In the genomic region with DNA sequence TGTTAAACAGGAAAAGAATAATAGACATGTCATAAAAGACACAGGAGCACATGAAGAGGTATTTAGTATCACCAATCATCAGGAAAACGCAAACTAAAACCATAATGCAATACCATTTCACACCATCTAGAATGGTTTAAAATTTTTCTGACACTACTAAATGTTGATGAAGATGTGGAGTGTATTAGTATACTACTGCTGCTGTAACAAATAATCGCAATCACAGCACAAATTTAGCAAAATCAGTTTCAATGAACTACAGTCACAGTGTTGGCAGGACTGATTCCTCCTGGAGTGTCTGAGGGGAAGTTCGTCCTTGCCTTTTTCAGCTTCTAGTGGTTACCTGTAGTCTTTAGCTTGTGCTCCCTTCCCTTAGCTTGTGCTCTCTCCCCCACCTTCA, we compare ENCODE assay signal across 2 cellular contexts.
TF ChIP-seq lines count a peak whose summit lies in the region.

No MANE protein-coding gene starts in this region.

TF ChIP-seq in HepG2, 621 proteins besides CTCF, POLR2A, EP300 and RAD21:
- TF ChIP-seq, protein P1, sequence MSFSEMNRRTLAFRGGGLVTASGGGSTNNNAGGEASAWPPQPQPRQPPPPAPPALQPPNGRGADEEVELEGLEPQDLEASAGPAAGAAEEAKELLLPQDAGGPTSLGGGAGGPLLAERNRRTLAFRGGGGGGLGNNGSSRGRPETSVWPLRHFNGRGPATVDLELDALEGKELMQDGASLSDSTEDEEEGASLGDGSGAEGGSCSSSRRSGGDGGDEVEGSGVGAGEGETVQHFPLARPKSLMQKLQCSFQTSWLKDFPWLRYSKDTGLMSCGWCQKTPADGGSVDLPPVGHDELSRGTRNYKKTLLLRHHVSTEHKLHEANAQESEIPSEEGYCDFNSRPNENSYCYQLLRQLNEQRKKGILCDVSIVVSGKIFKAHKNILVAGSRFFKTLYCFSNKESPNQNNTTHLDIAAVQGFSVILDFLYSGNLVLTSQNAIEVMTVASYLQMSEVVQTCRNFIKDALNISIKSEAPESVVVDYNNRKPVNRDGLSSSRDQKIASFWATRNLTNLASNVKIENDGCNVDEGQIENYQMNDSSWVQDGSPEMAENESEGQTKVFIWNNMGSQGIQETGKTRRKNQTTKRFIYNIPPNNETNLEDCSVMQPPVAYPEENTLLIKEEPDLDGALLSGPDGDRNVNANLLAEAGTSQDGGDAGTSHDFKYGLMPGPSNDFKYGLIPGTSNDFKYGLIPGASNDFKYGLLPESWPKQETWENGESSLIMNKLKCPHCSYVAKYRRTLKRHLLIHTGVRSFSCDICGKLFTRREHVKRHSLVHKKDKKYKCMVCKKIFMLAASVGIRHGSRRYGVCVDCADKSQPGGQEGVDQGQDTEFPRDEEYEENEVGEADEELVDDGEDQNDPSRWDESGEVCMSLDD (CRISPR knock-in tag; IDR thresholded peaks at IDR 0.05; ENCODE audit: borderline replicate concordance) = no peak
- no peak for TF ChIP-seq POLR2G (IDR thresholded peaks at IDR 0.05; ENCODE audit: low read depth, low read length)
- TF ChIP-seq GATAD1 (CRISPR knock-in tag; IDR thresholded peaks at IDR 0.05) = no peak
- peak; percentile 58; the same call in 1 of the 2 replicates for TF ChIP-seq ZNF7 (CRISPR knock-in tag; IDR thresholded peaks at IDR 0.05)
- peak; percentile 41 for TF ChIP-seq MAFF (IDR thresholded peaks at IDR 0.05; ENCODE audit: low read depth, low read length)
- TF ChIP-seq ZNF12 (CRISPR knock-in tag; IDR thresholded peaks at IDR 0.05) = peak; percentile 100
- no peak for TF ChIP-seq FOXA3 (CRISPR knock-in tag; IDR thresholded peaks at IDR 0.05)
- TF ChIP-seq MAFK (conservative IDR thresholded peaks at IDR 0.05 in 1 of 2, IDR thresholded peaks at IDR 0.05 in 1 of 2; ENCODE audit: low read length in 2 of 2) = peak; percentile 36 to 41; a peak in 3 of 4 replicates
TF ChIP-seq in HepG2: peak in this region for 4.

TF ChIP-seq in HEK293, 187 proteins besides CTCF, POLR2A, EP300 and RAD21:
- TF ChIP-seq, protein P2, sequence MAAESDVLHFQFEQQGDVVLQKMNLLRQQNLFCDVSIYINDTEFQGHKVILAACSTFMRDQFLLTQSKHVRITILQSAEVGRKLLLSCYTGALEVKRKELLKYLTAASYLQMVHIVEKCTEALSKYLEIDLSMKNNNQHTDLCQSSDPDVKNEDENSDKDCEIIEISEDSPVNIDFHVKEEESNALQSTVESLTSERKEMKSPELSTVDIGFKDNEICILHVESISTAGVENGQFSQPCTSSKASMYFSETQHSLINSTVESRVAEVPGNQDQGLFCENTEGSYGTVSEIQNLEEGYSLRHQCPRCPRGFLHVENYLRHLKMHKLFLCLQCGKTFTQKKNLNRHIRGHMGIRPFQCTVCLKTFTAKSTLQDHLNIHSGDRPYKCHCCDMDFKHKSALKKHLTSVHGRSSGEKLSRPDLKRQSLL (tag by site-specific recombination; IDR thresholded peaks at IDR 0.05) = no peak
- TF ChIP-seq ZNF501 (tag by site-specific recombination; IDR thresholded peaks at IDR 0.05) (no peak), SETDB1 (IDR thresholded peaks at IDR 0.05; ENCODE audit: insufficient read length, low read length) (peak; percentile 33), GLIS2 (tag by site-specific recombination; IDR thresholded peaks at IDR 0.05) (no peak)
- TF ChIP-seq, protein P3, sequence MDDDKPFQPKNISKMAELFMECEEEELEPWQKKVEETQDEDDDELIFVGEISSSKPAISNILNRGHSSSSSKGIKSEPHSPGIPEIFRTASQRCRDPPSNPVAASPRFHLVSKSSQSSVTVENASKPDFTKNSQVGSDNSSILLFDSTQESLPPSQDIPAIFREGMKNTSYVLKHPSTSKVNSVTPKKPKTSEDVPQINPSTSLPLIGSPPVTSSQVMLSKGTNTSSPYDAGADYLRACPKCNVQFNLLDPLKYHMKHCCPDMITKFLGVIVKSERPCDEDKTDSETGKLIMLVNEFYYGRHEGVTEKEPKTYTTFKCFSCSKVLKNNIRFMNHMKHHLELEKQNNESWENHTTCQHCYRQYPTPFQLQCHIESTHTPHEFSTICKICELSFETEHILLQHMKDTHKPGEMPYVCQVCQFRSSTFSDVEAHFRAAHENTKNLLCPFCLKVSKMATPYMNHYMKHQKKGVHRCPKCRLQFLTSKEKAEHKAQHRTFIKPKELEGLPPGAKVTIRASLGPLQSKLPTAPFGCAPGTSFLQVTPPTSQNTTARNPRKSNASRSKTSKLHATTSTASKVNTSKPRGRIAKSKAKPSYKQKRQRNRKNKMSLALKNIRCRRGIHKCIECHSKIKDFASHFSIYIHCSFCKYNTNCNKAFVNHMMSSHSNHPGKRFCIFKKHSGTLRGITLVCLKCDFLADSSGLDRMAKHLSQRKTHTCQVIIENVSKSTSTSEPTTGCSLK (tag by site-specific recombination; IDR thresholded peaks at IDR 0.05) = no peak
